19 cellular contexts compared by ENCODE assay signal in genomic region chr15:40437754-40438687, GRCh38. TPM values are rescaled to one million over a fixed set of nuclear protein-coding genes. Genes with fewer than 3 reads are reported as not detected.
A peak's percentile ranks its signal among the peaks of the same experiment; 100 is the strongest.
DNase-seq lines count a peak whose midpoint lies in the region; ATAC-seq and TF ChIP-seq lines count a peak whose summit lies in the region.
"Had no signal": no experiment of that assay in that cellular context is flagged by ENCODE, and none has a peak within 500 bp of the region (broad histone marks: within the 10 kb centered on the region; RNA-seq: fewer than 3 reads in every experiment).

No MANE protein-coding gene starts in this region.

- peak overlapping the region in 9 of 11 experiments; percentile 92 to 99 (median 98); a peak in 18 of 22 replicates for H3K4me2 ChIP-seq in BLaER1 treated with 17β-estradiol and CSF1 and Interleukin-3, amounts not matched to agents 10 nM and 100 nM

- H3K9me3 Mint-ChIP-seq in chondrocyte (ENCODE audit: low read depth) (no peaks in the 10 kb centered on the region), mesothelial cell of epicardium (no peaks in the 10 kb centered on the region)
- H3K9me3 Mint-ChIP-seq: activated naive CD8-positive, alpha-beta T cell treated with anti-CD3 and anti-CD28 coated beads, Interleukin-2, amount 50 U/mL, for 24 hours had no signal

- H3K36me3 ChIP-seq in BLaER1 treated with 17β-estradiol and CSF1 and Interleukin-3, amounts not matched to agents 10 nM and 100 nM = no peaks in the 10 kb centered on the region; a peak in 1 of 22 replicates
- H3K36me3 ChIP-seq in HUES48 (ENCODE audit: control insufficient read depth, insufficient read depth, low read length) = no peaks in the 10 kb centered on the region
- H3K36me3 ChIP-seq: esophagus muscularis mucosa, pancreas, stomach had no signal

- H4K20me1 ChIP-seq in BLaER1 treated with 17β-estradiol and CSF1 and Interleukin-3, amounts not matched to agents 10 nM and 100 nM = peaks cover 13 to 20% (median 19%) of the 10 kb centered on the region in 11 experiments

- ATAC-seq in HG03280 (IDR thresholded peaks at IDR 0.05; ENCODE audit: unreplicated experiment) (no peak), HG02678 (IDR thresholded peaks at IDR 0.05; ENCODE audit: unreplicated experiment) (no peak)
- ATAC-seq: activated naive CD8-positive, alpha-beta T cell treated with anti-CD3 and anti-CD28 coated beads, Interleukin-2, amount 50 U/mL, for 24 hours had no signal

- H3K27ac ChIP-seq in BLaER1 treated with 17β-estradiol and CSF1 and Interleukin-3, amounts not matched to agents 10 nM and 100 nM = no peak overlapping the region
- no peak overlapping the region for H3K27ac ChIP-seq in HUES48 (ENCODE audit: low read depth, low read length)
- H3K27ac ChIP-seq: esophagus muscularis mucosa had no signal

- peaks cover 40 to 70% (median 68%) of the 10 kb centered on the region in 10 experiments for H3K4me1 ChIP-seq in BLaER1 treated with 17β-estradiol and CSF1 and Interleukin-3, amounts not matched to agents 10 nM and 100 nM
- H3K4me1 ChIP-seq in HUES48 (ENCODE audit: control insufficient read depth, insufficient read depth, low read length) = peaks cover 47% of the 10 kb centered on the region

- H3K4me1 Mint-ChIP-seq in chondrocyte (ENCODE audit: low read depth) (peaks cover 50% of the 10 kb centered on the region), mesothelial cell of epicardium (peaks cover 49% of the 10 kb centered on the region)

- H3K9me3 ChIP-seq in BLaER1 treated with 17β-estradiol and CSF1 and Interleukin-3, amounts not matched to agents 10 nM and 100 nM (replicated peaks in 1 of 11) = no peaks in the 10 kb centered on the region
- H3K9me3 ChIP-seq in HUES48 (ENCODE audit: control insufficient read depth, insufficient read depth, low read length) = no peaks in the 10 kb centered on the region
- H3K9me3 ChIP-seq: esophagus muscularis mucosa, pancreas, stomach had no signal

- H3K4me3 Mint-ChIP-seq in chondrocyte (ENCODE audit: unreplicated experiment) (peak overlapping the region; percentile 35), mesothelial cell of epicardium (peak overlapping the region; percentile 70)

- H3K27me3 ChIP-seq in BLaER1 treated with 17β-estradiol and CSF1 and Interleukin-3, amounts not matched to agents 10 nM and 100 nM = peaks cover 23 to 59% (median 34%) of the 10 kb centered on the region in 11 experiments; a peak in 20 of 22 replicates
- H3K27me3 ChIP-seq in HUES48 (ENCODE audit: control insufficient read depth, insufficient read depth, low read length) = peaks cover 43% of the 10 kb centered on the region
- H3K27me3 ChIP-seq: pancreas had no signal

- no peak overlapping the region for H3K4me3 ChIP-seq in BLaER1 treated with 17β-estradiol and CSF1 and Interleukin-3, amounts not matched to agents 10 nM and 100 nM
- H3K4me3 ChIP-seq in HUES48 (ENCODE audit: low read depth, low read length) = peak overlapping the region; percentile 87
- H3K4me3 ChIP-seq: lung, pancreas, stomach had no signal

- TF ChIP-seq CTCF in chondrocyte (IDR thresholded peaks at IDR 0.05) (no peak), mesothelial cell of epicardium (IDR thresholded peaks at IDR 0.05; ENCODE audit: unreplicated experiment) (no peak)

- H3K27ac Mint-ChIP-seq in chondrocyte (ENCODE audit: unreplicated experiment) (no peak overlapping the region), mesothelial cell of epicardium (no peak overlapping the region)
- H3K27ac Mint-ChIP-seq: activated naive CD8-positive, alpha-beta T cell treated with anti-CD3 and anti-CD28 coated beads, Interleukin-2, amount 50 U/mL, for 24 hours had no signal

- no peak overlapping the region for H3K9ac ChIP-seq in BLaER1 treated with 17β-estradiol and CSF1 and Interleukin-3, amounts not matched to agents 10 nM and 100 nM
- H3K9ac ChIP-seq in HUES48 (ENCODE audit: low read depth, low read length) = no peak overlapping the region

- no peaks in the 10 kb centered on the region for H3K36me3 Mint-ChIP-seq in chondrocyte (ENCODE audit: low read depth)
- peaks cover 1% of the 10 kb centered on the region for H3K36me3 Mint-ChIP-seq in mesothelial cell of epicardium

- H3K27me3 Mint-ChIP-seq in chondrocyte (ENCODE audit: low read depth) (peaks cover 22% of the 10 kb centered on the region), mesothelial cell of epicardium (ENCODE audit: low read depth) (peaks cover 78% of the 10 kb centered on the region)

- DNase-seq in chondrocyte (ENCODE audit: low spot score) (no peak), mesothelial cell of epicardium (ENCODE audit: low spot score in 2 of 2, unreplicated experiment in 2 of 2) (no peak), T-helper 9 cell (no peak), cerebellum (ENCODE audit: low spot score) (no peak)
- DNase-seq: activated CD4-positive, alpha-beta T cell treated with anti-CD3 and anti-CD28 coated beads for 1 hour; activated naive CD8-positive, alpha-beta T cell treated with anti-CD3 and anti-CD28 coated beads, Interleukin-2, amount 50 U/mL, for 24 hours; DMS 273 treated with DMSO at 0.1 percent for 48 hours; HCEC 1CT; hypothalamus; NCI-H1694; SW 1271 had no signal

RNA-seq across cellular contexts. Expression of gene BAHD1, which starts 2.7 kb away (rescaled TPM):
- 24.4 to 26.4 TPM (median 24.8 TPM) in 3 replicates for total RNA-seq in chondrocyte
- 23.8 to 25.0 TPM (median 23.9 TPM) in 3 replicates for total RNA-seq in mesothelial cell of epicardium
- 6.3 TPM for total RNA-seq in cerebellum

RNA-seq across cellular contexts. Expression of gene IVD, which starts 32.4 kb away (rescaled TPM):
- total RNA-seq in chondrocyte = 42.0 to 58.9 TPM (median 42.5 TPM) in 3 replicates
- 101 to 117 TPM (median 104 TPM) in 3 replicates for total RNA-seq in mesothelial cell of epicardium
- total RNA-seq in cerebellum = 37.3 TPM

RNA-seq across cellular contexts. Expression of gene CHST14, which starts 32.8 kb away (rescaled TPM):
- total RNA-seq in chondrocyte (45.4 to 46.2 TPM (median 45.7 TPM) in 3 replicates), mesothelial cell of epicardium (39.2 to 41.9 TPM (median 40.4 TPM) in 3 replicates), cerebellum (3.8 TPM)

RNA-seq across cellular contexts. Expression of gene KNSTRN, which starts 55.5 kb away (rescaled TPM):
- total RNA-seq in chondrocyte (20.9 to 28.4 TPM (median 27.9 TPM) in 3 replicates), mesothelial cell of epicardium (29.9 to 34.6 TPM (median 31.1 TPM) in 3 replicates), cerebellum (27.2 TPM)
